8 cellular contexts compared by ENCODE assay signal in genomic region chr4:38860788-38861424, GRCh38. TPM values are rescaled to one million over a fixed set of nuclear protein-coding genes. Genes with fewer than 3 reads are reported as not detected.
DNase-seq lines count a peak whose midpoint lies in the region; ATAC-seq and TF ChIP-seq lines count a peak whose summit lies in the region.

No MANE protein-coding gene starts in this region.

- TF ChIP-seq CTCF in NB4 (IDR thresholded peaks at IDR 0.05; ENCODE audit: low read depth, low read length) (peak; percentile 97), epithelial cell of proximal tubule (conservative IDR thresholded peaks at IDR 0.05; ENCODE audit: low read depth, low read length) (peak; percentile 91), retinal pigment epithelial cell (conservative IDR thresholded peaks at IDR 0.05; ENCODE audit: low read depth, low read length) (peak; percentile 85)

- no peak overlapping the region for H3K4me3 Mint-ChIP-seq in activated CD4-positive, alpha-beta memory T cell treated with anti-CD3 and anti-CD28 coated beads for 36 hours

- TF ChIP-seq POLR2A in NB4 (IDR thresholded peaks at IDR 0.05; ENCODE audit: extremely low read depth, insufficient read length) = no peak

- H3K4me1 Mint-ChIP-seq in activated CD4-positive, alpha-beta memory T cell treated with anti-CD3 and anti-CD28 coated beads for 36 hours (ENCODE audit: low read depth) = peaks cover 30% of the 10 kb centered on the region

- POLR2A ChIA-PET in activated CD4-positive, alpha-beta memory T cell treated with anti-CD3 and anti-CD28 coated beads for 36 hours (lab: Charles Lee) = no interaction called here

- H3K27ac Mint-ChIP-seq in activated CD4-positive, alpha-beta memory T cell treated with anti-CD3 and anti-CD28 coated beads for 36 hours = no peak overlapping the region

- DNase-seq in EH (ENCODE audit: low read depth) = peak; percentile 21
- DNase-seq in NB4 (ENCODE audit: low read depth) = peak; percentile 84
- DNase-seq in activated CD4-positive, alpha-beta memory T cell treated with anti-CD3 and anti-CD28 coated beads for 36 hours = peak; percentile 74
- no peak for DNase-seq in epithelial cell of proximal tubule (ENCODE audit: low read depth)
- no peak for DNase-seq in retinal pigment epithelial cell (ENCODE audit: low read depth)
- no peak for DNase-seq in posterior vena cava (ENCODE audit: low spot score)

- peak; percentile 49 for ATAC-seq in GM21717 (IDR thresholded peaks at IDR 0.05; ENCODE audit: unreplicated experiment)
- no peak for ATAC-seq in HG03457 (IDR thresholded peaks at IDR 0.05; ENCODE audit: unreplicated experiment)

- H3K9me3 Mint-ChIP-seq in activated CD4-positive, alpha-beta memory T cell treated with anti-CD3 and anti-CD28 coated beads for 36 hours = no peaks in the 10 kb centered on the region

- intact Hi-C loops in activated CD4-positive, alpha-beta memory T cell treated with anti-CD3 and anti-CD28 coated beads for 36 hours (cut with micrococcal nuclease) = no loop called here
- intact Hi-C loops in posterior vena cava (cut with DNase I) = no loop called here

- H3K27me3 Mint-ChIP-seq in activated CD4-positive, alpha-beta memory T cell treated with anti-CD3 and anti-CD28 coated beads for 36 hours = peaks cover 12% of the 10 kb centered on the region

- H3K4me3 ChIP-seq in NB4 (ENCODE audit: low read depth, low read length) (no peak overlapping the region), epithelial cell of proximal tubule (ENCODE audit: low read depth, low read length) (no peak overlapping the region), retinal pigment epithelial cell (ENCODE audit: low read length) (no peak overlapping the region)

- H3K36me3 Mint-ChIP-seq in activated CD4-positive, alpha-beta memory T cell treated with anti-CD3 and anti-CD28 coated beads for 36 hours = no peaks in the 10 kb centered on the region

- CTCF ChIA-PET in activated CD4-positive, alpha-beta memory T cell treated with anti-CD3 and anti-CD28 coated beads for 36 hours (lab: Charles Lee) = interaction anchor here (0.6 to 5.2 kb wide), 48 partner anchors 11 to 681 kb away, joined by 3 to 107 read pairs (median 5); partner anchors contain the start of genes TLR1 and TLR10

RNA-seq across cellular contexts. Expression of gene TLR6, which starts 4.3 kb away (rescaled TPM):
- 1 to 10 TPM; 1.4 to 2.2 TPM for total RNA-seq in activated CD4-positive, alpha-beta memory T cell treated with anti-CD3 and anti-CD28 coated beads for 36 hours
- total RNA-seq in epithelial cell of proximal tubule (0.22 and 0.29 TPM in 2 replicates), posterior vena cava (1 to 10 TPM; 4.9 to 6.0 TPM)

RNA-seq across cellular contexts. Expression of gene FAM114A1, which starts 6.7 kb away (rescaled TPM):
- under 1 TPM; 0.50 to 0.65 TPM for total RNA-seq in activated CD4-positive, alpha-beta memory T cell treated with anti-CD3 and anti-CD28 coated beads for 36 hours
- total RNA-seq in epithelial cell of proximal tubule = 60.6 and 61.5 TPM in 2 replicates
- 100 to 1,000 TPM in 1 of 2 donors, 10 to 100 TPM in 1; 90.2 to 111 TPM for total RNA-seq in posterior vena cava

RNA-seq across cellular contexts. Expression of gene TLR1, which starts 56.3 kb away (rescaled TPM):
- 1 to 10 TPM; 1.5 to 1.8 TPM for total RNA-seq in activated CD4-positive, alpha-beta memory T cell treated with anti-CD3 and anti-CD28 coated beads for 36 hours
- total RNA-seq in epithelial cell of proximal tubule (0.51 and 0.98 TPM in 2 replicates), posterior vena cava (10 to 100 TPM; 11.1 to 15.8 TPM)

Comparison
In these comparisons a context has a peak if more than half of its experiments do, and no peak if none do; other contexts are left out.
1. DNase-seq: peak in EH (single experiment), NB4 (single experiment) and activated CD4-positive, alpha-beta memory T cell treated with anti-CD3 and anti-CD28 coated beads for 36 hours (single experiment); none in epithelial cell of proximal tubule (single experiment), retinal pigment epithelial cell (single experiment) and posterior vena cava (single experiment).
2. RNA of gene FAM114A1, which starts 6.7 kb away (total RNA-seq): 90.2 to 111 TPM in posterior vena cava and 60.6 to 61.5 TPM in epithelial cell of proximal tubule; 0.50 to 0.65 TPM in activated CD4-positive, alpha-beta memory T cell treated with anti-CD3 and anti-CD28 coated beads for 36 hours; every median in the first group is over 10 times any median in the second.
3. Peak in every context shown above with its lines, with median percentiles within 50 percentile points of each other: CTCF ChIP-seq.